In the genomic region with DNA sequence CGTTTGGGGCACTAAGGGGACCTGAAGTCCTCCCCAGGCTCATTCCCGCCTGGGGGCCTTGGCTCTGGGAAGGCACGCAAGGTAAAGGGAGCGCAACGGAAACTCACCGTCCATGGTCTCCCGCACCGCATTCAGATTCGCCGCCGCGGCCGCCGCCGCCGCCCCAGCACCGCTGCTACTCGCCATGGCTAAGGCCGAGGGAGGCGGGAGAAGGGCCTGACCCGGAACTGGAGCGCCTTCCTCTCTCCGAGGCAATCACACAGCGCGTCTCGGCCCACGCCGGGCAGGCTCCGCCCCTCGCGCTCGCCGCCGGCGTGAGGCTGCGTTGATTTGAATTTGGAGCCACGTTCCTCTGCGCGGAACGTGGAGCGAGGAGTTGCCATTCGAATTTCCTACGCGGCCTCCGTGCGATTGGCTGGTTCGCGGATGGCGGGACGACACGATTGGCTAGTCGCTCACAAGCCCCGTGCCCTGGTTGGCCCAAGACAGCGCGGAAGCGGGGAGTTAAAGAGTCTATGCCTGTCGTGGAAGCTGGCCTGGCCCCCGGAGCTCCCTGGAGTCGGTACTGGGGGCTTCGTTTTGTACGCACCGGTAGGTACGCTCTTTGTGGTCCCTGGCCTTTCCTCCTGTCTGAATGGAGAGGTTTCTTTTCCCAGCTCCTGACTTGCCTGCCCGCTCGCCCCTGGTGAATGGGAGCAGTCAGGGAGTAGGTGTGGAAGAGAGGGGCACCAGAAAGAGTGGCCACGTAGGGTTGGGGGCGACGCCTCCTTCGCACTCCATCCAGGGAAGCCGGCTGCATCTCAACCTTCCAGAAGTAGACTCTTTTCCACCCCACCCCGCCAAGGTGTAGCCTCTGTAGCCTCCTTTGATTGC, we compare ENCODE assay signal across 8 cellular contexts. TPM values are rescaled to one million over a fixed set of nuclear protein-coding genes. Genes with fewer than 3 reads are reported as not detected.
DNase-seq lines count a peak whose midpoint lies in the region; ATAC-seq and TF ChIP-seq lines count a peak whose summit lies in the region.

A gene (plus strand): TSS at position 507 of the 873 bp plus-strand sequence. CDS start 1,018 bp downstream, outside the sequence.
A gene with protein sequence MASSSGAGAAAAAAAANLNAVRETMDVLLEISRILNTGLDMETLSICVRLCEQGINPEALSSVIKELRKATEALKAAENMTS (minus strand): TSS at position 213 of the 873 bp plus-strand sequence. CDS start 27 bp downstream, at position 186.

- peak; percentile 83 for DNase-seq in NCI-H2029 (lab: John Stamatoyannopoulos, UW)
- peak; percentile 98 for DNase-seq in T-helper 2 cell treated with Interferon-gamma antibody and Interleukin-4, amounts not matched to agents 5 μg/mL and 100 μg/mL, for 36 hours (ENCODE audit: low spot score)
- DNase-seq in ascending aorta (ENCODE audit: low spot score in 2 of 2): peak; percentile 87 to 98
- peak; percentile 96 for DNase-seq in right atrium auricular region (ENCODE audit: low spot score)
- peak; percentile 96 to 97 for DNase-seq in psoas muscle
- DNase-seq in uterus: peak; percentile 90 to 93

- peak within 1 kb of the TSS; percentile 96 for H3K4me3 Mint-ChIP-seq in T-helper 2 cell treated with Interferon-gamma antibody and Interleukin-4, amounts not matched to agents 5 μg/mL and 100 μg/mL, for 36 hours

- H3K27ac ChIP-seq in ascending aorta (peak within 1 kb of the TSS; percentile 17 to 51), right atrium auricular region (peak within 1 kb of the TSS; percentile 23 to 72), psoas muscle (peak within 1 kb of the TSS; percentile 75), uterus (peak within 1 kb of the TSS; percentile 30 to 60)

- peaks cover 54% of the 10 kb centered on the region for H3K36me3 Mint-ChIP-seq in T-helper 2 cell treated with Interferon-gamma antibody and Interleukin-4, amounts not matched to agents 5 μg/mL and 100 μg/mL, for 36 hours (ENCODE audit: low read depth)

- 0% methylated on average over 61 to 71 of the region's 71 CpGs for WGBS in psoas muscle, 3 donors

- H3K4me3 ChIP-seq in ascending aorta: peak within 1 kb of the TSS; percentile 76 to 82
- peak within 1 kb of the TSS; percentile 62 to 96 for H3K4me3 ChIP-seq in right atrium auricular region
- peak within 1 kb of the TSS; percentile 97 for H3K4me3 ChIP-seq in psoas muscle
- H3K4me3 ChIP-seq in uterus: peak within 1 kb of the TSS; percentile 66 to 87

- H3K27me3 Mint-ChIP-seq in T-helper 2 cell treated with Interferon-gamma antibody and Interleukin-4, amounts not matched to agents 5 μg/mL and 100 μg/mL, for 36 hours (ENCODE audit: low read depth): no peaks in the 10 kb centered on the region

- no peaks in the 10 kb centered on the region for H3K9me3 Mint-ChIP-seq in T-helper 2 cell treated with Interferon-gamma antibody and Interleukin-4, amounts not matched to agents 5 μg/mL and 100 μg/mL, for 36 hours

- TF ChIP-seq CTCF in ascending aorta (IDR thresholded peaks at IDR 0.05) (no peak), right atrium auricular region (IDR thresholded peaks at IDR 0.05) (no peak), psoas muscle (IDR thresholded peaks at IDR 0.05) (no peak), uterus (IDR thresholded peaks at IDR 0.05) (no peak)

- H3K4me1 ChIP-seq in ascending aorta (peaks cover 0 to 15% of the 10 kb centered on the region in 2 donors), right atrium auricular region (peaks cover 0 to 14% of the 10 kb centered on the region in 2 donors), psoas muscle (peaks cover 16% of the 10 kb centered on the region), uterus (no peaks in the 10 kb centered on the region)

- no peaks in the 10 kb centered on the region for H3K27me3 ChIP-seq in ascending aorta
- H3K27me3 ChIP-seq in right atrium auricular region: no peaks in the 10 kb centered on the region
- no peaks in the 10 kb centered on the region for H3K27me3 ChIP-seq in psoas muscle (ENCODE audit: insufficient read depth in 3 of 3, low read length in 2 of 3)
- H3K27me3 ChIP-seq in uterus: no peaks in the 10 kb centered on the region

- intact Hi-C loops in ascending aorta (cut with DNase I) (loop anchor here (1.0 to 2.0 kb wide), 2 partner anchors 55 to 331 kb away; a partner anchor contains a TSS), psoas muscle (cut with DNase I) (loop anchor here (1.0 to 5.0 kb wide), 2 partner anchors 55 kb away; a partner anchor contains a TSS), uterus (cut with DNase I; ENCODE audit: low total_unique reads) (no loop called here)

- H3K4me1 Mint-ChIP-seq in T-helper 2 cell treated with Interferon-gamma antibody and Interleukin-4, amounts not matched to agents 5 μg/mL and 100 μg/mL, for 36 hours (ENCODE audit: low read depth): peaks cover 46% of the 10 kb centered on the region

- peaks cover 0 to 3% of the 10 kb centered on the region in 2 donors for H3K36me3 ChIP-seq in ascending aorta
- no peaks in the 10 kb centered on the region for H3K36me3 ChIP-seq in right atrium auricular region
- H3K36me3 ChIP-seq in psoas muscle (ENCODE audit: insufficient read depth in 1 of 2, low read depth in 1 of 2): peaks cover 0 to 4% of the 10 kb centered on the region in 2 donors
- H3K36me3 ChIP-seq in uterus: no peaks in the 10 kb centered on the region

- ATAC-seq in GM18508 (IDR thresholded peaks at IDR 0.05; ENCODE audit: insufficient read depth, unreplicated experiment) (peak; percentile 94), HG02981 (IDR thresholded peaks at IDR 0.05; ENCODE audit: unreplicated experiment) (peak; percentile 91), psoas muscle (peak; percentile 98 to 99 (median 98))

- peak within 1 kb of the TSS; percentile 94 for H3K27ac Mint-ChIP-seq in T-helper 2 cell treated with Interferon-gamma antibody and Interleukin-4, amounts not matched to agents 5 μg/mL and 100 μg/mL, for 36 hours

- TF ChIP-seq POLR2A in uterus (IDR thresholded peaks at IDR 0.05): peak in 1 of 2 donors; percentile 22

- H3K9me3 ChIP-seq in ascending aorta: no peaks in the 10 kb centered on the region
- no peaks in the 10 kb centered on the region for H3K9me3 ChIP-seq in right atrium auricular region
- no peaks in the 10 kb centered on the region for H3K9me3 ChIP-seq in psoas muscle
- no peaks in the 10 kb centered on the region for H3K9me3 ChIP-seq in uterus

RNA-seq across cellular contexts. Expression of the first gene that starts in this region (rescaled TPM):
- not detected for total RNA-seq in ascending aorta
- total RNA-seq in right atrium auricular region: 1 to 10 TPM; 1.3 to 1.9 TPM
- total RNA-seq in psoas muscle: 1 to 10 TPM in 1 of 4 donors, under 1 TPM in 3; 0.34 to 1.1 (median 0.52) TPM
- 1 to 10 TPM; 1.9 to 5.6 (median 2.5) TPM for polyA plus RNA-seq in psoas muscle
- total RNA-seq in uterus: 100 to 1,000 TPM in 1 of 4 donors, 1 to 10 TPM in 3; 1.5 to 156 (median 5.4) TPM

RNA-seq across cellular contexts. Expression of the second gene that starts in this region (rescaled TPM):
- 4.4 TPM for total RNA-seq in ascending aorta
- 10 to 100 TPM in 1 of 2 donors, 1 to 10 TPM in 1; 4.6 to 10.1 TPM for total RNA-seq in right atrium auricular region
- total RNA-seq in psoas muscle: 10 to 100 TPM in 1 of 4 donors, 1 to 10 TPM in 3; 6.4 to 10.6 (median 8.7) TPM
- polyA plus RNA-seq in psoas muscle: 10 to 100 TPM in 2 of 3 donors, 1 to 10 TPM in 1; 8.6 to 19.6 (median 15.9) TPM
- total RNA-seq in uterus: 10 to 100 TPM in 1 of 4 donors, 1 to 10 TPM in 3; 1.2 to 22.2 (median 4.4) TPM

Comparison
In these comparisons a context has a peak if more than half of its experiments do, and no peak if none do; other contexts are left out.
1. Peak in every context shown above with its lines: DNase-seq, ATAC-seq, H3K4me3 ChIP-seq and H3K27ac ChIP-seq.